In genomic region chr1:55848906-55849305, GRCh38 we compare ENCODE assay signal across 15 cellular contexts.
DNase-seq lines count a peak whose midpoint lies in the region; ATAC-seq, FAIRE-seq and TF ChIP-seq lines count a peak whose summit lies in the region.
"Had no signal": no experiment of that assay in that cellular context is flagged by ENCODE, and none has a peak within 500 bp of the region (broad histone marks: within the 10 kb centered on the region; RNA-seq: fewer than 3 reads in every experiment).

No MANE protein-coding gene starts in this region.

- H3K4me1 Mint-ChIP-seq in chondrocyte (ENCODE audit: low read depth) = no peaks in the 10 kb centered on the region

- ATAC-seq in HepG2 = no peak
- ATAC-seq in HG03520 (IDR thresholded peaks at IDR 0.05; ENCODE audit: unreplicated experiment) = no peak

- no peak overlapping the region for H3K9ac ChIP-seq in HepG2 (ENCODE audit: insufficient read depth, low read depth, low read length)

- H3K4me1 ChIP-seq in HepG2 (ENCODE audit: insufficient read depth, low read length) (no peaks in the 10 kb centered on the region), small intestine (ENCODE audit: control insufficient read depth in 2 of 2, insufficient read depth in 1 of 2, low read depth in 1 of 2, low read length in 1 of 2) (no peaks in the 10 kb centered on the region)

- H3K27me3 Mint-ChIP-seq in chondrocyte (ENCODE audit: low read depth) = no peaks in the 10 kb centered on the region

- H3K79me2 ChIP-seq in HepG2 (ENCODE audit: insufficient read depth, low read length) = no peaks in the 10 kb centered on the region

- no peak for TF ChIP-seq POLR2A in HepG2 (IDR thresholded peaks at IDR 0.05; ENCODE audit: insufficient read depth in 1 of 2, low read depth in 2 of 2, low read length in 2 of 2)

- TF ChIP-seq RAD21 in HepG2 (CRISPR knock-in tag; IDR thresholded peaks at IDR 0.05) = no peak

- TF ChIP-seq CTCF in BJ (IDR thresholded peaks at IDR 0.05; ENCODE audit: insufficient read depth, low read depth, low read length) (peak; percentile 51), chondrocyte (IDR thresholded peaks at IDR 0.05) (peak; percentile 63), HepG2 (CRISPR knock-in tag; IDR thresholded peaks at IDR 0.05) (no peak)

- H3K4me3 ChIP-seq in BJ (ENCODE audit: low read depth, low read length) (no peak overlapping the region), HepG2 (replicated peaks in 1 of 3; ENCODE audit: insufficient read depth in 1 of 3, low read depth in 2 of 3, low read length in 3 of 3) (no peak overlapping the region), small intestine (ENCODE audit: low read depth in 1 of 2, low read length in 2 of 2) (no peak overlapping the region)
- H3K4me3 ChIP-seq: thyroid gland had no signal

- H3K27me3 ChIP-seq in BJ (ENCODE audit: control insufficient read depth, insufficient read depth, low read length) (no peaks in the 10 kb centered on the region), HepG2 (ENCODE audit: control insufficient read depth in 1 of 2, insufficient read depth in 2 of 2, low read length in 2 of 2) (no peaks in the 10 kb centered on the region), small intestine (ENCODE audit: control insufficient read depth in 2 of 2, insufficient read depth in 2 of 2, low read length in 2 of 2) (no peaks in the 10 kb centered on the region)
- H3K27me3 ChIP-seq: thyroid gland had no signal

- H3K4me3 Mint-ChIP-seq in chondrocyte (ENCODE audit: unreplicated experiment) = no peak overlapping the region

- in situ Hi-C loops in HepG2 (cut with HindIII; ENCODE audit: extremely low pct_ligation_motif_present, low pct_unique_long_range_greater_than_20kb) = no loop called here

- POLR2A ChIA-PET in BJ (lab: Charles Lee) = no interaction called here
- POLR2A ChIA-PET in HepG2 (lab: Yijun Ruan, JAX) = no interaction called here

- BruUV-seq in HepG2 (replicated peaks; lab: Mats Ljungman, UMichigan) = no TSS peak

- H3K27ac ChIP-seq in HepG2 (ENCODE audit: extremely low read length, insufficient read depth, low read length) (no peak overlapping the region), small intestine (ENCODE audit: low read depth in 1 of 2, low read length in 1 of 2) (no peak overlapping the region)

- H3K9me3 Mint-ChIP-seq in chondrocyte (ENCODE audit: low read depth) = no peaks in the 10 kb centered on the region

- no peaks in the 10 kb centered on the region for H3K9me3 ChIP-seq in HepG2 (ENCODE audit: low read length)
- H3K9me3 ChIP-seq in small intestine (ENCODE audit: control insufficient read depth, low read depth) = no peaks in the 10 kb centered on the region
- H3K9me3 ChIP-seq: thyroid gland had no signal

- TF ChIP-seq EP300 in HepG2 (IDR thresholded peaks at IDR 0.05; ENCODE audit: low read depth in 2 of 2, low read length in 2 of 2) = no peak
- TF ChIP-seq EP300 in HepG2 (CRISPR knock-in tag; IDR thresholded peaks at IDR 0.05; ENCODE audit: borderline replicate concordance) = no peak

- DNase-seq in BJ (ENCODE audit: low read depth) = no peak
- peak; percentile 28 for DNase-seq in M059J (ENCODE audit: low read depth)
- no peak for DNase-seq in chondrocyte (ENCODE audit: low spot score)
- DNase-seq in HepG2 (ENCODE audit: low spot score) = no peak
- no peak for DNase-seq in small intestine
- no peak for DNase-seq in NCI-H187 treated with DMSO at 0.1 percent for 48 hours (lab: John Stamatoyannopoulos, UW)
- DNase-seq in HT-29 (ENCODE audit: low spot score) = no peak
- DNase-seq: activated CD4-positive, alpha-beta T cell treated with anti-CD3 and anti-CD28 coated beads, Interleukin-2, amount 50 U/mL, for 1 hour; activated naive CD4-positive, alpha-beta T cell treated with Interleukin-2 at 50 U/mL for 16 hours; head of caudate nucleus; midbrain; NCI-H1092 treated with DMSO at 0.1 percent for 48 hours; retina; thyroid gland had no signal

- 0% methylated on average over 1 of the region's 1 CpG for WGBS in HepG2 (ENCODE audit: low lambda C conversion rate)
- 47 to 78% (median 54%) methylated on average over 1 of the region's 1 CpG for WGBS in small intestine, 3 donors

- CTCF ChIA-PET in BJ (lab: Yijun Ruan, JAX) = interaction anchor here (1.2 to 1.7 kb wide), 5 partner anchors 10 to 370 kb away, joined by 3 to 8 read pairs (median 5); no protein-coding TSS in a partner anchor
- CTCF ChIA-PET in HepG2 (lab: Yijun Ruan, JAX; ENCODE audit: low intra/inter-chr PET ratio, low total read pairs) = no interaction called here

- H3K36me3 ChIP-seq in BJ (ENCODE audit: control insufficient read depth, insufficient read depth, low read length) = no peaks in the 10 kb centered on the region
- H3K36me3 ChIP-seq in HepG2 (replicated peaks in 1 of 2; ENCODE audit: control insufficient read depth in 1 of 2, insufficient read depth in 2 of 2, low read length in 2 of 2) = no peaks in the 10 kb centered on the region
- H3K36me3 ChIP-seq in small intestine (ENCODE audit: control insufficient read depth in 2 of 2, insufficient read depth in 2 of 2, low read length in 2 of 2) = no peaks in the 10 kb centered on the region
- H3K36me3 ChIP-seq: thyroid gland had no signal

- FAIRE-seq in HepG2 (lab: Jason Lieb, UNC) = no peak
- FAIRE-seq in small intestine (lab: Jason Lieb, UNC) = no peak

- H3K36me3 Mint-ChIP-seq in chondrocyte (ENCODE audit: low read depth) = no peaks in the 10 kb centered on the region

- no peaks in the 10 kb centered on the region for H4K20me1 ChIP-seq in HepG2 (ENCODE audit: insufficient read depth, low read length)

- H2AFZ ChIP-seq in HepG2 (ENCODE audit: low read length) = no peak overlapping the region

- no peak overlapping the region for H3K27ac Mint-ChIP-seq in chondrocyte (ENCODE audit: unreplicated experiment)

- intact Hi-C loops in HepG2 (cut with micrococcal nuclease; ENCODE audit: unreplicated experiment) = no loop called here

- no peak overlapping the region for H3K4me2 ChIP-seq in HepG2 (ENCODE audit: low read depth, low read length)

TF ChIP-seq in HepG2, 621 proteins besides CTCF, POLR2A, EP300 and RAD21:
- TF ChIP-seq SMC3 (IDR thresholded peaks at IDR 0.05; ENCODE audit: low read length) (peak; percentile 23; the same call in 1 of the 2 replicates), ZNF652 (CRISPR knock-in tag; IDR thresholded peaks at IDR 0.05; ENCODE audit: borderline replicate concordance, low read depth) (no peak), NR1H2 (CRISPR knock-in tag; IDR thresholded peaks at IDR 0.05; ENCODE audit: borderline replicate concordance, low read depth) (no peak), STAG1 (CRISPR knock-in tag; IDR thresholded peaks at IDR 0.05) (peak; percentile 32; the same call in 1 of the 2 replicates), AKAP8 (CRISPR knock-in tag; IDR thresholded peaks at IDR 0.05) (no peak)
